Comparison of ENCODE assay signal across 9 cellular contexts in genomic region chr21:26842300-26842699, GRCh38. TPM values are rescaled to one million over a fixed set of nuclear protein-coding genes. Genes with fewer than 3 reads are reported as not detected.
DNase-seq lines count a peak whose midpoint lies in the region; ATAC-seq and TF ChIP-seq lines count a peak whose summit lies in the region.
"Had no signal": no experiment of that assay in that cellular context is flagged by ENCODE, and none has a peak within 500 bp of the region (broad histone marks: within the 10 kb centered on the region; RNA-seq: fewer than 3 reads in every experiment).

No MANE protein-coding gene starts in this region.

- TF ChIP-seq CTCF in GM23338 (conservative IDR thresholded peaks at IDR 0.05; ENCODE audit: low read depth in 2 of 2) = no peak
- TF ChIP-seq CTCF in stomach (IDR thresholded peaks at IDR 0.05) = no peak

- H3K9me3 ChIP-seq in iPS-18a (ENCODE audit: control insufficient read depth, low read depth, low read length) (no peaks in the 10 kb centered on the region), stomach (no peaks in the 10 kb centered on the region)

- H2AFZ ChIP-seq in GM23338 = no peak overlapping the region

- peaks cover 60% of the 10 kb centered on the region for H3K36me3 Mint-ChIP-seq in GM23338 (ENCODE audit: low read depth)
- peaks cover 19% of the 10 kb centered on the region for H3K36me3 Mint-ChIP-seq in activated T-helper 1 cell treated with anti-CD3 and anti-CD28 coated beads, Interleukin-12 subunit alpha, Interleukin-12 subunit beta, Interleukin-2, Interleukin-4 antibody, amounts not matched to agents 30 ng/mL and 10 ng/mL and 1 ng/mL, durations not matched to agents 14 hours and 24 hours and 36 hours (ENCODE audit: low read depth)
- H3K36me3 Mint-ChIP-seq: activated CD4-positive, alpha-beta memory T cell treated with anti-CD3 and anti-CD28 coated beads for 36 hours had no signal

- H3K27me3 ChIP-seq in GM23338 (ENCODE audit: insufficient read depth) (peaks cover 29% of the 10 kb centered on the region), iPS-18a (ENCODE audit: control insufficient read depth, insufficient read depth, low read length) (peaks cover 12% of the 10 kb centered on the region), stomach (peaks cover 0 to 47% (median 28%) of the 10 kb centered on the region in 3 donors)

- TF ChIP-seq POLR2A in stomach (IDR thresholded peaks at IDR 0.05) = no peak

- peaks cover 3% of the 10 kb centered on the region; the same call in 2 of the 3 replicates for H3K9me3 Mint-ChIP-seq in GM23338
- H3K9me3 Mint-ChIP-seq in activated T-helper 1 cell treated with anti-CD3 and anti-CD28 coated beads, Interleukin-12 subunit alpha, Interleukin-12 subunit beta, Interleukin-2, Interleukin-4 antibody, amounts not matched to agents 30 ng/mL and 10 ng/mL and 1 ng/mL, durations not matched to agents 14 hours and 24 hours and 36 hours = no peaks in the 10 kb centered on the region
- H3K9me3 Mint-ChIP-seq: activated CD4-positive, alpha-beta memory T cell treated with anti-CD3 and anti-CD28 coated beads for 36 hours had no signal

- peak overlapping the region; percentile 81 for H3K9ac ChIP-seq in iPS-18a (ENCODE audit: low read length)

- no peak for TF ChIP-seq EP300 in stomach (IDR thresholded peaks at IDR 0.05)

- H3K27ac Mint-ChIP-seq in GM23338 = peak overlapping the region; percentile 84; the same call in 1 of the 2 replicates
- H3K27ac Mint-ChIP-seq in activated T-helper 1 cell treated with anti-CD3 and anti-CD28 coated beads, Interleukin-12 subunit alpha, Interleukin-12 subunit beta, Interleukin-2, Interleukin-4 antibody, amounts not matched to agents 30 ng/mL and 10 ng/mL and 1 ng/mL, durations not matched to agents 14 hours and 24 hours and 36 hours = no peak overlapping the region
- H3K27ac Mint-ChIP-seq: activated CD4-positive, alpha-beta memory T cell treated with anti-CD3 and anti-CD28 coated beads for 36 hours had no signal

- ATAC-seq in GM23338 = no peak

- H3K4me3 Mint-ChIP-seq in GM23338 = peak overlapping the region; percentile 93
- peak overlapping the region; percentile 84 for H3K4me3 Mint-ChIP-seq in activated T-helper 1 cell treated with anti-CD3 and anti-CD28 coated beads, Interleukin-12 subunit alpha, Interleukin-12 subunit beta, Interleukin-2, Interleukin-4 antibody, amounts not matched to agents 30 ng/mL and 10 ng/mL and 1 ng/mL, durations not matched to agents 14 hours and 24 hours and 36 hours
- H3K4me3 Mint-ChIP-seq: activated CD4-positive, alpha-beta memory T cell treated with anti-CD3 and anti-CD28 coated beads for 36 hours had no signal

- H3K4me3 ChIP-seq in GM23338 (peak overlapping the region; percentile 88), iPS-18a (ENCODE audit: low read length) (peak overlapping the region; percentile 87), stomach (peak overlapping the region; percentile 67 to 81 (median 76))

- H3F3A ChIP-seq in GM23338 (replicated peaks; ENCODE audit: low read depth) = no peaks in the 10 kb centered on the region

- H3K4me1 Mint-ChIP-seq in GM23338 = peaks cover 19% of the 10 kb centered on the region
- H3K4me1 Mint-ChIP-seq in activated T-helper 1 cell treated with anti-CD3 and anti-CD28 coated beads, Interleukin-12 subunit alpha, Interleukin-12 subunit beta, Interleukin-2, Interleukin-4 antibody, amounts not matched to agents 30 ng/mL and 10 ng/mL and 1 ng/mL, durations not matched to agents 14 hours and 24 hours and 36 hours (ENCODE audit: low read depth) = peaks cover 52% of the 10 kb centered on the region

- H3K4me2 ChIP-seq in GM23338 = peak overlapping the region; percentile 92

- intact Hi-C loops in activated T-helper 1 cell treated with anti-CD3 and anti-CD28 coated beads, Interleukin-12 subunit alpha, Interleukin-12 subunit beta, Interleukin-2, Interleukin-4 antibody, amounts not matched to agents 30 ng/mL and 10 ng/mL and 1 ng/mL, durations not matched to agents 14 hours and 24 hours and 36 hours (cut with micrococcal nuclease) = loop anchor here (5.0 kb wide), 1 partner anchor 75 kb away; no protein-coding TSS in a partner anchor
- intact Hi-C loops in stomach (cut with DNase I; ENCODE audit: low total_unique reads) = no loop called here

- peaks cover 35% of the 10 kb centered on the region for H3K27me3 Mint-ChIP-seq in GM23338 (ENCODE audit: insufficient read depth, low read depth, poor library complexity)
- H3K27me3 Mint-ChIP-seq in activated T-helper 1 cell treated with anti-CD3 and anti-CD28 coated beads, Interleukin-12 subunit alpha, Interleukin-12 subunit beta, Interleukin-2, Interleukin-4 antibody, amounts not matched to agents 30 ng/mL and 10 ng/mL and 1 ng/mL, durations not matched to agents 14 hours and 24 hours and 36 hours (ENCODE audit: insufficient read depth) = peaks cover 47% of the 10 kb centered on the region

- H3K9me2 ChIP-seq in GM23338 (ENCODE audit: insufficient read depth) = no peaks in the 10 kb centered on the region

- H3K79me2 ChIP-seq in GM23338 (replicated peaks; ENCODE audit: insufficient read depth) = peaks cover 35% of the 10 kb centered on the region

- peaks cover 41% of the 10 kb centered on the region for H3K36me3 ChIP-seq in GM23338 (ENCODE audit: insufficient read depth)
- H3K36me3 ChIP-seq in iPS-18a (ENCODE audit: control insufficient read depth, low read depth, low read length) = peaks cover 50% of the 10 kb centered on the region
- peaks cover 24 to 54% (median 53%) of the 10 kb centered on the region in 4 donors for H3K36me3 ChIP-seq in stomach

- H3K4me1 ChIP-seq in GM23338 (ENCODE audit: insufficient read depth) = peaks cover 3% of the 10 kb centered on the region; the same call in 1 of the 2 replicates
- peaks cover 12% of the 10 kb centered on the region for H3K4me1 ChIP-seq in iPS-18a (ENCODE audit: control insufficient read depth, low read depth, low read length)
- peaks cover 0 to 94% (median 65%) of the 10 kb centered on the region in 4 donors for H3K4me1 ChIP-seq in stomach

- no peaks in the 10 kb centered on the region for H4K20me1 ChIP-seq in GM23338 (replicated peaks; ENCODE audit: insufficient read depth)

- 49 to 76% (median 67%) methylated on average over 11 of the region's 11 CpGs for whole genome bisulfite sequencing in stomach, 5 donors

- no peak for DNase-seq in GM23338 (ENCODE audit: low spot score)
- no peak for DNase-seq in activated T-helper 1 cell treated with anti-CD3 and anti-CD28 coated beads, Interleukin-12 subunit alpha, Interleukin-12 subunit beta, Interleukin-2, Interleukin-4 antibody, amounts not matched to agents 30 ng/mL and 10 ng/mL and 1 ng/mL, durations not matched to agents 14 hours and 24 hours and 36 hours (ENCODE audit: low spot score)
- DNase-seq in stomach = no peak
- DNase-seq in CD1c-positive myeloid dendritic cell (ENCODE audit: extremely low spot score) = no peak
- DNase-seq in activated CD4-positive, alpha-beta T cell treated with anti-CD3 and anti-CD28 coated beads for 4 hours = no peak
- DNase-seq in NCI-H1092 (lab: John Stamatoyannopoulos, UW) = no peak
- DNase-seq: activated CD4-positive, alpha-beta memory T cell treated with anti-CD3 and anti-CD28 coated beads for 36 hours; NCI-H510A had no signal

- H3K27ac ChIP-seq in GM23338 (ENCODE audit: low read depth) (no peak overlapping the region), iPS-18a (ENCODE audit: low read length) (no peak overlapping the region), stomach (peak overlapping the region in 4 of 5 donors; percentile 88 to 94 (median 92))

TF ChIP-seq in GM23338, 12 proteins besides CTCF, POLR2A, EP300 and RAD21 (continues in another document):
- TF ChIP-seq POLR2AphosphoS5 (IDR thresholded peaks at IDR 0.05; ENCODE audit: low read depth) (no peak), REST (IDR thresholded peaks at IDR 0.05; ENCODE audit: unreplicated experiment) (no peak), EZH2phosphoT487 (IDR thresholded peaks at IDR 0.05; ENCODE audit: unreplicated experiment) (no peak), ZNF114 (CRISPR knock-in tag; IDR thresholded peaks at IDR 0.05) (no peak), NANOG (IDR thresholded peaks at IDR 0.05; ENCODE audit: borderline replicate concordance) (no peak), ZNF331 (CRISPR knock-in tag; IDR thresholded peaks at IDR 0.05; ENCODE audit: low read depth) (no peak)

RNA-seq across cellular contexts. Expression of gene ADAMTS1, which starts 2.9 kb away (rescaled TPM):
- total RNA-seq in GM23338 (2014; rRNA removed; shearing (Covaris generic)) = 14.1 and 15.4 TPM in 2 replicates
- polyA plus RNA-seq in GM23338 (2016; fragmentation: Nextera tagmentation; extraction: Ambion mirVana) (5.6 and 6.1 TPM in 2 replicates), stomach (10 to 100 TPM; 12.2 to 21.3 (median 21.0) TPM)
- 1.7 and 1.8 TPM in 2 replicates for total RNA-seq in activated T-helper 1 cell treated with anti-CD3 and anti-CD28 coated beads, Interleukin-12 subunit alpha, Interleukin-12 subunit beta, Interleukin-2, Interleukin-4 antibody, amounts not matched to agents 30 ng/mL and 10 ng/mL and 1 ng/mL, durations not matched to agents 14 hours and 24 hours and 36 hours
- total RNA-seq in stomach = 100 to 1,000 TPM in 3 of 5 donors, 10 to 100 TPM in 2; 44.9 to 268 (median 111) TPM
- total RNA-seq: activated CD4-positive, alpha-beta memory T cell treated with anti-CD3 and anti-CD28 coated beads for 36 hours had no signal

Comparison
In these comparisons a context has a peak if more than half of its experiments do, and no peak if none do; other contexts are left out.
1. H3K27ac ChIP-seq: peak in stomach (4 of 5); none in GM23338 (single experiment) and iPS-18a (single experiment).
2. Peak in every context shown above with its lines, with median percentiles within 50 percentile points of each other: H3K4me3 ChIP-seq.